Comparison of ENCODE assay signal across 19 cellular contexts in the genomic region with DNA sequence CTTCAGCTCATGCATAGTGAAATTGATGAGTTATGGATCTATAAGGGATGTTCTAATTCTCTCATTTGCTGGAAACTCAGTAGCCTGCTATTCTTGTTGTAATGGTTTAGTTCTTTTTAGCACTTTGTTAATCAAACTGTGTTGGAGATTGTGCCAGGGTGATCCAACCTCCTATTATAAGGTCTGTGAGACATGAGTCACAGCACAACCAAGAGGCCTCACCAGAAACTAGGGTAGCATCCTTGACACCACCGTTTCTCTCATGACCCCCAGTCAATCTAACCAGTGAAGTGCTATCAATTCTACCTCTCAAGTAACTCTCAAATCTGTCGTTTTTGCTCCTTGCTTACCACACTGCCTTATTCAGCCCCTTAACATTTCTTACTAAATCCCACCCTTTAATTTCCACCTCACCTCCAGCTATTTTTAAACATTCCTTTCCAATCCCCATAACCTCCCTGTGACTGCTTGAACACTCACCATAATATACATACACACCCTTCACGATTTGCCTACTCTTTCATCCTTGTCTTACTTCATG. TPM values are rescaled to one million over a fixed set of nuclear protein-coding genes. Genes with fewer than 3 reads are reported as not detected.
A peak's percentile ranks its signal among the peaks of the same experiment; 100 is the strongest.
DNase-seq lines count a peak whose midpoint lies in the region; ATAC-seq and TF ChIP-seq lines count a peak whose summit lies in the region.
"Had no signal": no experiment of that assay in that cellular context is flagged by ENCODE, and none has a peak within 500 bp of the region (broad histone marks: within the 10 kb centered on the region; RNA-seq: fewer than 3 reads in every experiment).

No MANE protein-coding gene starts in this region.

- H3K9me3 Mint-ChIP-seq in stimulated activated naive CD8-positive, alpha-beta T cell treated with anti-CD3 and anti-CD28 coated beads, Interleukin-15, amount 100 ng/mL, for 72 hours, result no peaks in the 10 kb centered on the region

- no peaks in the 10 kb centered on the region for H3K27me3 Mint-ChIP-seq in stimulated activated naive CD8-positive, alpha-beta T cell treated with anti-CD3 and anti-CD28 coated beads, Interleukin-15, amount 100 ng/mL, for 72 hours

- peak overlapping the region; percentile 77 for H3K27ac ChIP-seq in epithelial cell of prostate
- H3K27ac ChIP-seq: lower lobe of right lung, tibial artery, VCaP had no signal

- peaks cover 5% of the 10 kb centered on the region for H3K4me1 Mint-ChIP-seq in stimulated activated naive CD8-positive, alpha-beta T cell treated with anti-CD3 and anti-CD28 coated beads, Interleukin-15, amount 100 ng/mL, for 72 hours

- no peak for TF ChIP-seq POLR2A in erythroblast (IDR thresholded peaks at IDR 0.05; ENCODE audit: low read length)

- peak; percentile 57 for ATAC-seq in stimulated activated naive CD8-positive, alpha-beta T cell treated with anti-CD3 and anti-CD28 coated beads, Interleukin-15, Interleukin-2, amounts not matched to agents 100 U/mL and 50 U/mL, for 24 hours
- ATAC-seq in stimulated activated naive CD8-positive, alpha-beta T cell treated with anti-CD3 and anti-CD28 coated beads, Interleukin-15, amount 100 ng/mL, for 72 hours, result no peak
- ATAC-seq: lower lobe of right lung had no signal

- H3K27ac Mint-ChIP-seq in stimulated activated naive CD8-positive, alpha-beta T cell treated with anti-CD3 and anti-CD28 coated beads, Interleukin-15, amount 100 ng/mL, for 72 hours, result no peak overlapping the region

- no peak overlapping the region for H3K4me3 Mint-ChIP-seq in stimulated activated naive CD8-positive, alpha-beta T cell treated with anti-CD3 and anti-CD28 coated beads, Interleukin-15, amount 100 ng/mL, for 72 hours

- DNase-seq in stimulated activated naive CD8-positive, alpha-beta T cell treated with anti-CD3 and anti-CD28 coated beads, Interleukin-15, Interleukin-2, amounts not matched to agents 100 U/mL and 50 U/mL, for 24 hours, result no peak
- DNase-seq in stimulated activated naive CD8-positive, alpha-beta T cell treated with anti-CD3 and anti-CD28 coated beads, Interleukin-15, amount 100 ng/mL, for 72 hours, result no peak
- DNase-seq in NCI-H226, result peak; percentile 33
- DNase-seq in epithelial cell of prostate (ENCODE audit: low read depth, low spot score), result no peak
- DNase-seq in activated T-cell treated with anti-CD3 and anti-CD28 coated beads for 4 hours, result no peak
- DNase-seq in stimulated activated CD4-positive, alpha-beta T cell treated with anti-CD3 and anti-CD28 coated beads, Interleukin-12 subunit alpha, Interleukin-12 subunit beta, amount 100 ng/mL, for 4 hours, result no peak
- no peak for DNase-seq in SK-N-DZ (ENCODE audit: low spot score)
- no peak for DNase-seq in erythroblast (lab: John Stamatoyannopoulos, UW)
- DNase-seq: activated CD8-positive, alpha-beta memory T cell treated with anti-CD3 and anti-CD28 coated beads for 24 hours; activated gamma-delta T cell; Caco-2; GOT3; lower lobe of right lung; NCI-H1694 treated with DMSO at 0.1 percent for 48 hours; NCI-H524; OCI-M1; stimulated activated CD4-positive, alpha-beta T cell treated with anti-CD3 and anti-CD28 coated beads, Interleukin-2, amount 100 ng/mL, for 48 hours; tibial artery had no signal

RNA-seq across cellular contexts. Expression of gene NUDT4, which starts 54.0 kb away (rescaled TPM):
- 22.7 and 23.1 TPM in 2 replicates for polyA plus RNA-seq in SK-N-DZ (2014; cell fraction: cytosol; rRNA removed)
- 7.5 and 8.7 TPM in 2 replicates for polyA plus RNA-seq in SK-N-DZ (2014; cell fraction: nucleus; rRNA removed)
